Comparison of ENCODE assay signal across 1 cellular context in the genomic region with DNA sequence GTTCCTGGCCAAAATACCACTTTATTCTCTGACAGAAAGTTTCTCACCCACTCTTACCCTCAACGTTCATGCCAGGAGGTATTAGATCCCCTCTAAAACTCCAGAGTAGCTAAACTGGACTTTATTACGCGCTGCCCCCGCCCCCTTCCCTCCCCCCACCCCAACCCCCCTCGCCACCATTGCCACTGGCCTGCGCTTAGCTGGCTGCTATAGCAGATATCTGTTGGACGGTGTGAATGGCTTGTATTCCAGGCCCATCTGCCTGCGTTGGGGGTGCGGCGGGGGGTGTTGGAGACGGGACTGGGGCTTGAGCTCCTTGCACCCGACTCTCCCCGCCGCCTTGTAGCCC.
TF ChIP-seq lines count a peak whose summit lies in the region.

No MANE protein-coding gene starts in this region.

TF ChIP-seq in GM12878, 131 proteins besides CTCF, POLR2A, EP300 and RAD21:
- TF ChIP-seq SRF (IDR thresholded peaks at IDR 0.05; ENCODE audit: low read depth in 2 of 2, low read length in 2 of 2) (no peak), PML (IDR thresholded peaks at IDR 0.05; ENCODE audit: low read length) (no peak), MYC (IDR thresholded peaks at IDR 0.05; ENCODE audit: insufficient read depth, insufficient read length, insufficient replicate concordance, low read length, severe bottlenecking) (no peak), REST (IDR thresholded peaks at IDR 0.05; ENCODE audit: low read depth, low read length) (no peak), GABPA (IDR thresholded peaks at IDR 0.05; ENCODE audit: low read depth) (no peak), SMC3 (IDR thresholded peaks at IDR 0.05; ENCODE audit: borderline replicate concordance, low read length) (no peak)
- TF ChIP-seq, protein P1, sequence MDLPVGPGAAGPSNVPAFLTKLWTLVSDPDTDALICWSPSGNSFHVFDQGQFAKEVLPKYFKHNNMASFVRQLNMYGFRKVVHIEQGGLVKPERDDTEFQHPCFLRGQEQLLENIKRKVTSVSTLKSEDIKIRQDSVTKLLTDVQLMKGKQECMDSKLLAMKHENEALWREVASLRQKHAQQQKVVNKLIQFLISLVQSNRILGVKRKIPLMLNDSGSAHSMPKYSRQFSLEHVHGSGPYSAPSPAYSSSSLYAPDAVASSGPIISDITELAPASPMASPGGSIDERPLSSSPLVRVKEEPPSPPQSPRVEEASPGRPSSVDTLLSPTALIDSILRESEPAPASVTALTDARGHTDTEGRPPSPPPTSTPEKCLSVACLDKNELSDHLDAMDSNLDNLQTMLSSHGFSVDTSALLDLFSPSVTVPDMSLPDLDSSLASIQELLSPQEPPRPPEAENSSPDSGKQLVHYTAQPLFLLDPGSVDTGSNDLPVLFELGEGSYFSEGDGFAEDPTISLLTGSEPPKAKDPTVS (IDR thresholded peaks at IDR 0.05; ENCODE audit: low read depth, low read length), result no peak
